Comparison of ENCODE assay signal across 8 cellular contexts in the genomic region with DNA sequence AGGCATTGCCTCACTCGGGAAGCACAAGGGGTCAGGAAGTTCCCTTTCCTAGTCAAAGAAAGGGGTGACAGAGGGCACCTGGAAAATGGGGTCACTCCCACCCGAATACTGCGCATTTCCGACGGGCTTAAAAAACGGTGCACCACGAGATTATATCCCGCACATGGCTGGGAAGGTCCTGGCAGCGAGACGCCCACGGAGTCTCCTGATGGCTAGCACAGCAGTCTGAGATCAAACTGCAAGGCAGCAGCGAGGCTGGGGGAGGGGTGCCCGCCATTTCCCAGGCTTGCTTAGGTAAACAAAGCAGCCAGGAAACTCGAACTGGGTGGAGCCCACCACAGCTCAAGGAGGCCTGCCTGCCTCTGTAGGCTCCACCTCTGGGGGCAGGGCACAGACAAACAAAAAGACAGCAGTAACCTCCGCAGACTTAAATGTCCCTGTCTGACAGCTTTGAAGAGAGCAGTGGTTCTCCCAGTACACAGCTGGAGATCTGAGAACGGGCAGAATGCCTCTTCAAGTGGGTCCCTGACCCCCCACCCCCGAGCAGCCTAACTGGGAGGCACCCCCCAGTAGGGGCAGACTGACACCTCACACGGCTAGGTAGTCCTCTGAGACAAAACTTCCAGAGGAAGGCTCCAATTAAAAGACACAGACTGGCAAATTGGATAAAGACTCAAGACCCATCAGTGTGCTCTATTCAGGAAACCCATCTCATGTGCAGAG.
A peak's percentile ranks its signal among the peaks of the same experiment; 100 is the strongest.
DNase-seq lines count a peak whose midpoint lies in the region; ATAC-seq and TF ChIP-seq lines count a peak whose summit lies in the region.
"Not testable (repeated sequence)": the region's sequence is repeated elsewhere in the genome, so short reads cannot be mapped to it uniquely, and the experiment has no call there.

No MANE protein-coding gene starts in this region.

- peak overlapping the region; percentile 19 for H3K4me3 ChIP-seq in CD4-positive, CD25-positive, alpha-beta regulatory T cell (ENCODE audit: low read depth, low read length)

- intact Hi-C loops in activated T-helper 1 cell treated with anti-CD3 and anti-CD28 coated beads, Interleukin-12 subunit alpha, Interleukin-12 subunit beta, Interleukin-2, Interleukin-4 antibody, amounts not matched to agents 30 ng/mL and 10 ng/mL and 1 ng/mL, durations not matched to agents 14 hours and 24 hours and 36 hours (cut with micrococcal nuclease); left cardiac atrium (cut with DNase I): not testable (repeated sequence)

- TF ChIP-seq CTCF in chondrocyte (IDR thresholded peaks at IDR 0.05): not testable (repeated sequence)

- H3K9me3 Mint-ChIP-seq in CD4-positive, CD25-positive, alpha-beta regulatory T cell; IgD-negative memory B cell; activated T-helper 1 cell treated with anti-CD3 and anti-CD28 coated beads, Interleukin-12 subunit alpha, Interleukin-12 subunit beta, Interleukin-2, Interleukin-4 antibody, amounts not matched to agents 30 ng/mL and 10 ng/mL and 1 ng/mL, durations not matched to agents 14 hours and 24 hours and 36 hours; chondrocyte (ENCODE audit: low read depth); naive B cell: not testable (repeated sequence)

- H3K4me1 Mint-ChIP-seq in CD4-positive, CD25-positive, alpha-beta regulatory T cell; activated T-helper 1 cell treated with anti-CD3 and anti-CD28 coated beads, Interleukin-12 subunit alpha, Interleukin-12 subunit beta, Interleukin-2, Interleukin-4 antibody, amounts not matched to agents 30 ng/mL and 10 ng/mL and 1 ng/mL, durations not matched to agents 14 hours and 24 hours and 36 hours (ENCODE audit: low read depth); naive B cell: not testable (repeated sequence)
- peaks cover 3 to 13% (median 4%) of the 10 kb centered on the region in 3 donors for H3K4me1 Mint-ChIP-seq in IgD-negative memory B cell
- peaks cover 12% of the 10 kb centered on the region for H3K4me1 Mint-ChIP-seq in chondrocyte (ENCODE audit: low read depth)

- not testable (repeated sequence) for H3K36me3 Mint-ChIP-seq in CD4-positive, CD25-positive, alpha-beta regulatory T cell; IgD-negative memory B cell; activated T-helper 1 cell treated with anti-CD3 and anti-CD28 coated beads, Interleukin-12 subunit alpha, Interleukin-12 subunit beta, Interleukin-2, Interleukin-4 antibody, amounts not matched to agents 30 ng/mL and 10 ng/mL and 1 ng/mL, durations not matched to agents 14 hours and 24 hours and 36 hours (ENCODE audit: low read depth); chondrocyte (ENCODE audit: low read depth); naive B cell

- not testable (repeated sequence) for H3K4me1 ChIP-seq in CD4-positive, CD25-positive, alpha-beta regulatory T cell (ENCODE audit: control insufficient read depth, insufficient read depth, low read length, poor library complexity, severe bottlenecking)

- peak in 1 of 3 donors; percentile 26 for DNase-seq in CD4-positive, CD25-positive, alpha-beta regulatory T cell
- peak; percentile 0 for DNase-seq in T-helper 9 cell
- not testable (repeated sequence) for DNase-seq in activated T-helper 1 cell treated with anti-CD3 and anti-CD28 coated beads, Interleukin-12 subunit alpha, Interleukin-12 subunit beta, Interleukin-2, Interleukin-4 antibody, amounts not matched to agents 30 ng/mL and 10 ng/mL and 1 ng/mL, durations not matched to agents 14 hours and 24 hours and 36 hours (ENCODE audit: low spot score); chondrocyte (ENCODE audit: low spot score); naive B cell
- peak; percentile 30 for DNase-seq in left cardiac atrium
- DNase-seq in stimulated activated CD4-positive, alpha-beta T cell treated with anti-CD3 and anti-CD28 coated beads, Interleukin-15, amount 100 ng/mL, for 24 hours: peak; percentile 4

- peak overlapping the region in 2 of 3 donors; percentile 82 to 93 for H3K27ac Mint-ChIP-seq in CD4-positive, CD25-positive, alpha-beta regulatory T cell
- H3K27ac Mint-ChIP-seq in IgD-negative memory B cell (peak overlapping the region in 1 of 3 donors; percentile 16), naive B cell (peak overlapping the region in 1 of 6 donors; percentile 50)
- H3K27ac Mint-ChIP-seq in activated T-helper 1 cell treated with anti-CD3 and anti-CD28 coated beads, Interleukin-12 subunit alpha, Interleukin-12 subunit beta, Interleukin-2, Interleukin-4 antibody, amounts not matched to agents 30 ng/mL and 10 ng/mL and 1 ng/mL, durations not matched to agents 14 hours and 24 hours and 36 hours: peak overlapping the region; percentile 9
- H3K27ac Mint-ChIP-seq in chondrocyte (ENCODE audit: unreplicated experiment): not testable (repeated sequence)

- not testable (repeated sequence) for H3K9me3 ChIP-seq in CD4-positive, CD25-positive, alpha-beta regulatory T cell (ENCODE audit: control insufficient read depth in 2 of 2, low read length in 2 of 2)

- H3K27me3 ChIP-seq in CD4-positive, CD25-positive, alpha-beta regulatory T cell (ENCODE audit: control insufficient read depth, insufficient read depth, low read length): not testable (repeated sequence)

- H3K4me3 Mint-ChIP-seq in CD4-positive, CD25-positive, alpha-beta regulatory T cell: peak overlapping the region; percentile 56 to 82 (median 70)
- H3K4me3 Mint-ChIP-seq in IgD-negative memory B cell (peak overlapping the region; percentile 44 to 90 (median 80)), chondrocyte (ENCODE audit: unreplicated experiment) (peak overlapping the region; percentile 50), naive B cell (peak overlapping the region; percentile 24 to 75 (median 62))
- H3K4me3 Mint-ChIP-seq in activated T-helper 1 cell treated with anti-CD3 and anti-CD28 coated beads, Interleukin-12 subunit alpha, Interleukin-12 subunit beta, Interleukin-2, Interleukin-4 antibody, amounts not matched to agents 30 ng/mL and 10 ng/mL and 1 ng/mL, durations not matched to agents 14 hours and 24 hours and 36 hours: peak overlapping the region; percentile 56

- H3K27me3 Mint-ChIP-seq in CD4-positive, CD25-positive, alpha-beta regulatory T cell; activated T-helper 1 cell treated with anti-CD3 and anti-CD28 coated beads, Interleukin-12 subunit alpha, Interleukin-12 subunit beta, Interleukin-2, Interleukin-4 antibody, amounts not matched to agents 30 ng/mL and 10 ng/mL and 1 ng/mL, durations not matched to agents 14 hours and 24 hours and 36 hours (ENCODE audit: insufficient read depth); chondrocyte (ENCODE audit: low read depth); naive B cell: not testable (repeated sequence)
- H3K27me3 Mint-ChIP-seq in IgD-negative memory B cell: peaks cover 17% of the 10 kb centered on the region

- H3K27ac ChIP-seq in CD4-positive, CD25-positive, alpha-beta regulatory T cell (ENCODE audit: insufficient read depth, low read length, poor library complexity, severe bottlenecking): not testable (repeated sequence)

- H3K36me3 ChIP-seq in CD4-positive, CD25-positive, alpha-beta regulatory T cell (ENCODE audit: control insufficient read depth, insufficient read depth, low read length): not testable (repeated sequence)

- ATAC-seq in CD4-positive, CD25-positive, alpha-beta regulatory T cell (ENCODE audit: low read depth in 2 of 2); left cardiac atrium; naive B cell (ENCODE audit: low read depth in 2 of 2): not testable (repeated sequence)
